9 cellular contexts compared by ENCODE assay signal in genomic region chr3:185270262-185270955, GRCh38. TPM values are rescaled to one million over a fixed set of nuclear protein-coding genes. Genes with fewer than 3 reads are reported as not detected.
DNase-seq lines count a peak whose midpoint lies in the region; ATAC-seq and TF ChIP-seq lines count a peak whose summit lies in the region.
"Had no signal": no experiment of that assay in that cellular context is flagged by ENCODE, and none has a peak within 500 bp of the region (broad histone marks: within the 10 kb centered on the region; RNA-seq: fewer than 3 reads in every experiment).

No MANE protein-coding gene starts in this region.

- H3K18ac ChIP-seq in H9 (ENCODE audit: insufficient read length, low read depth, low read length), result no peak overlapping the region

- H3K27me3 Mint-ChIP-seq in H9 (ENCODE audit: low read depth) (peaks cover 34% of the 10 kb centered on the region), neural crest cell (ENCODE audit: low read depth) (peaks cover 61% of the 10 kb centered on the region)

- no peak overlapping the region for H3K4me3 ChIP-seq in BJ (ENCODE audit: low read depth, low read length)

- H3K4ac ChIP-seq in H9 (ENCODE audit: low read depth, low read length), result no peak overlapping the region

- H3K79me2 ChIP-seq in H9 (ENCODE audit: insufficient read depth, low read length), result no peaks in the 10 kb centered on the region

- ATAC-seq in GM18505 (IDR thresholded peaks at IDR 0.05; ENCODE audit: unreplicated experiment), result no peak

- CTCF ChIA-PET in BJ (lab: Yijun Ruan, JAX), result interaction anchor here (0.5 to 2.1 kb wide), 20 partner anchors 10 to 402 kb away, joined by 3 to 9 read pairs (median 4); no protein-coding TSS in a partner anchor

- H2BK15ac ChIP-seq in H9 (ENCODE audit: low read depth, low read length), result no peak overlapping the region

- H3K27me3 ChIP-seq in BJ (ENCODE audit: control insufficient read depth, insufficient read depth, low read length) (peaks cover 2% of the 10 kb centered on the region), H9 (ENCODE audit: insufficient read depth, low read length) (no peaks in the 10 kb centered on the region)

- H2AK5ac ChIP-seq in H9 (ENCODE audit: insufficient read length, low read length), result no peak overlapping the region

- H3K4me3 Mint-ChIP-seq in H9 (no peak overlapping the region), neural crest cell (no peak overlapping the region)
- H3K4me3 Mint-ChIP-seq: stimulated activated naive CD8-positive, alpha-beta T cell treated with anti-CD3 and anti-CD28 coated beads, Interleukin-15, Interleukin-2, amounts not matched to agents 100 ng/mL and 50 ng/mL, for 24 hours had no signal

- TF ChIP-seq CTCF in BJ (IDR thresholded peaks at IDR 0.05; ENCODE audit: insufficient read depth, low read depth, low read length) (peak; percentile 74), H9 (conservative IDR thresholded peaks at IDR 0.05) (peak; percentile 79), neural crest cell (conservative IDR thresholded peaks at IDR 0.05) (peak; percentile 60)

- no peak overlapping the region for H2AFZ ChIP-seq in H9 (ENCODE audit: low read length)

- no peak for TF ChIP-seq POLR2A in GM18505 (IDR thresholded peaks at IDR 0.05; ENCODE audit: borderline replicate concordance, extremely low read depth, insufficient read depth, insufficient read length)

- H2BK20ac ChIP-seq in H9 (ENCODE audit: low read depth, low read length, poor library complexity, severe bottlenecking), result no peak overlapping the region

- H3K4me1 Mint-ChIP-seq in H9, result peaks cover 4% of the 10 kb centered on the region in 2 experiments; a peak in 3 of 4 replicates
- no peaks in the 10 kb centered on the region for H3K4me1 Mint-ChIP-seq in neural crest cell

- H2BK5ac ChIP-seq in H9 (ENCODE audit: insufficient read length, low read length), result no peak overlapping the region

- H3K9me3 Mint-ChIP-seq in H9 (peaks cover 0 to 4% of the 10 kb centered on the region in 2 experiments; a peak in 1 of 5 replicates), neural crest cell (no peaks in the 10 kb centered on the region)
- H3K9me3 Mint-ChIP-seq: stimulated activated naive CD8-positive, alpha-beta T cell treated with anti-CD3 and anti-CD28 coated beads, Interleukin-15, Interleukin-2, amounts not matched to agents 100 ng/mL and 50 ng/mL, for 24 hours had no signal

- H4K91ac ChIP-seq in H9 (ENCODE audit: insufficient read length, low read depth, low read length), result no peak overlapping the region

- no peak overlapping the region for H3K4me2 ChIP-seq in H9 (ENCODE audit: insufficient read depth, insufficient read length, low read length)

- no peak overlapping the region for H3K56ac ChIP-seq in H9 (ENCODE audit: insufficient read length, low read depth, low read length)

- H3K79me1 ChIP-seq in H9 (ENCODE audit: insufficient read depth, low read depth, low read length, poor library complexity, severe bottlenecking), result no peaks in the 10 kb centered on the region

- no peak overlapping the region for H3T11ph ChIP-seq in H9 (ENCODE audit: low read length)

- no peak overlapping the region for H3K9ac ChIP-seq in H9 (ENCODE audit: extremely low read depth, insufficient read length, low read length)

- no CpG with 5 or more reads among the region's 4 CpGs for WGBS in H9 (ENCODE audit: extremely low coverage, insufficient read length, low lambda C conversion rate)

- no peak overlapping the region for H3K27ac ChIP-seq in H9 (ENCODE audit: insufficient read length, low read depth, low read length)

- H4K20me1 ChIP-seq in H9 (ENCODE audit: control insufficient read depth, insufficient read depth, insufficient read length), result no peaks in the 10 kb centered on the region

- no peak overlapping the region for H3K23ac ChIP-seq in H9 (ENCODE audit: insufficient read length, low read depth, low read length)

- H3K23me2 ChIP-seq in H9 (ENCODE audit: insufficient read length, low read depth, low read length, poor library complexity, severe bottlenecking), result no peaks in the 10 kb centered on the region

- no peak overlapping the region for H4K5ac ChIP-seq in H9 (ENCODE audit: insufficient read length, low read depth, low read length)

- POLR2A ChIA-PET in BJ (lab: Charles Lee), result no interaction called here

- H3K36me3 ChIP-seq in BJ (ENCODE audit: control insufficient read depth, insufficient read depth, low read length), result no peaks in the 10 kb centered on the region

- H2BK12ac ChIP-seq in H9 (ENCODE audit: insufficient read length, low read depth, low read length), result no peak overlapping the region

- DNase-seq in BJ (ENCODE audit: low read depth) (no peak), H9 (peak; percentile 56), NCI-H774 (lab: John Stamatoyannopoulos, UW) (peak; percentile 14), ecto neural progenitor cell (ENCODE audit: low spot score) (peak; percentile 52), neural crest cell (ENCODE audit: low read depth, low spot score) (peak; percentile 28), SHP77 (lab: John Stamatoyannopoulos, UW) (no peak), ureter (ENCODE audit: low spot score) (no peak)

- no peak overlapping the region for H4K8ac ChIP-seq in H9 (replicated peaks; ENCODE audit: insufficient read length, low read depth, low read length)

- no peak overlapping the region for H3K14ac ChIP-seq in H9 (ENCODE audit: insufficient read depth, low read length)

- H2BK120ac ChIP-seq in H9 (ENCODE audit: low read depth, low read length, poor library complexity, severe bottlenecking), result no peak overlapping the region

- no peaks in the 10 kb centered on the region for H3K4me1 ChIP-seq in H9 (ENCODE audit: insufficient read depth, low read length)

- H3K9me3 ChIP-seq in H9 (ENCODE audit: control insufficient read depth, low read depth, low read length), result no peaks in the 10 kb centered on the region

- H3K36me3 Mint-ChIP-seq in H9 (ENCODE audit: insufficient read depth in 1 of 3, low read depth in 3 of 3) (no peaks in the 10 kb centered on the region; a peak in 1 of 7 replicates), neural crest cell (ENCODE audit: low read depth) (no peaks in the 10 kb centered on the region)

- H3K27ac Mint-ChIP-seq in H9, result no peak overlapping the region
- H3K27ac Mint-ChIP-seq in neural crest cell (ENCODE audit: unreplicated experiment), result no peak overlapping the region
- H3K27ac Mint-ChIP-seq: stimulated activated naive CD8-positive, alpha-beta T cell treated with anti-CD3 and anti-CD28 coated beads, Interleukin-15, Interleukin-2, amounts not matched to agents 100 ng/mL and 50 ng/mL, for 24 hours had no signal

RNA-seq across cellular contexts. Expression of gene EHHADH, which starts 16.6 kb away (rescaled TPM):
- 5.2 and 6.0 TPM in 2 replicates for polyA plus RNA-seq in BJ (2011; rRNA removed)
- polyA minus RNA-seq in BJ (2011; rRNA and poly(A)+ RNA removed), result 5.1 and 6.3 TPM in 2 replicates
- 2.1 and 2.7 TPM in 2 replicates for total RNA-seq in H9 (2021)
- total RNA-seq in neural crest cell, result 2.8 and 2.9 TPM in 2 replicates
- total RNA-seq in ureter, result 22.7 TPM

Comparison
In these comparisons a context has a peak if more than half of its experiments do, and no peak if none do; other contexts are left out.
1. DNase-seq: peak in H9 (single experiment), NCI-H774 (single experiment), ecto neural progenitor cell (single experiment) and neural crest cell (single experiment); none in BJ (single experiment), SHP77 (0 of 2) and ureter (single experiment).
2. Peak in every context shown above with its lines, with median percentiles within 50 percentile points of each other: CTCF ChIP-seq.